9 cellular contexts compared by ENCODE assay signal in genomic region chr10:125157473-125157865, GRCh38. TPM values are rescaled to one million over a fixed set of nuclear protein-coding genes. Genes with fewer than 3 reads are reported as not detected.
A peak's percentile ranks its signal among the peaks of the same experiment; 100 is the strongest.
DNase-seq lines count a peak whose midpoint lies in the region; ATAC-seq and TF ChIP-seq lines count a peak whose summit lies in the region.
"Had no signal": no experiment of that assay in that cellular context is flagged by ENCODE, and none has a peak within 500 bp of the region (broad histone marks: within the 10 kb centered on the region; RNA-seq: fewer than 3 reads in every experiment).

No MANE protein-coding gene starts in this region.

- ATAC-seq in heart left ventricle: no peak
- ATAC-seq in Right ventricle myocardium superior (ENCODE audit: poor library complexity): no peak
- ATAC-seq in HG02870 (IDR thresholded peaks at IDR 0.05; ENCODE audit: unreplicated experiment): no peak
- ATAC-seq: activated CD4-positive, alpha-beta T cell treated with anti-CD3 and anti-CD28 coated beads for 36 hours had no signal

- H3K18ac ChIP-seq in mesendoderm (ENCODE audit: low read length): peak overlapping the region; percentile 86

- H2BK15ac ChIP-seq in mesendoderm (replicated peaks; ENCODE audit: low read depth): no peak overlapping the region

- H2BK5ac ChIP-seq in mesendoderm (ENCODE audit: low read length): no peak overlapping the region

- H3K27me3 ChIP-seq in heart left ventricle (no peaks in the 10 kb centered on the region), breast epithelium (no peaks in the 10 kb centered on the region), mesendoderm (ENCODE audit: insufficient read depth, low read length, poor library complexity) (no peaks in the 10 kb centered on the region), uterus (no peaks in the 10 kb centered on the region)

- H3K9ac ChIP-seq in mesendoderm (ENCODE audit: low read length): peak overlapping the region; percentile 39

- H2BK120ac ChIP-seq in mesendoderm (ENCODE audit: low read depth, low read length): no peak overlapping the region

- no peak overlapping the region for H4K5ac ChIP-seq in mesendoderm (ENCODE audit: low read length)

- no peaks in the 10 kb centered on the region for H3K9me3 ChIP-seq in heart left ventricle
- H3K9me3 ChIP-seq in breast epithelium: no peaks in the 10 kb centered on the region
- H3K9me3 ChIP-seq in uterus: no peaks in the 10 kb centered on the region

- intact Hi-C loops in heart left ventricle (cut with DNase I) (loop anchor here (5.0 to 10.0 kb wide), 13 partner anchors 35 to 560 kb away; partner anchors contain the start of gene EDRF1 (in 1 of the 10)), Right ventricle myocardium superior (cut with DNase I) (loop anchor here (5.0 kb wide), 1 partner anchor 95 kb away; no protein-coding TSS in a partner anchor), breast epithelium (cut with DNase I; ENCODE audit: low total_unique reads) (loop anchor here (5.0 kb wide), 1 partner anchor 95 kb away; no protein-coding TSS in a partner anchor), uterus (cut with DNase I; ENCODE audit: low total_unique reads) (loop anchor here (10.0 kb wide), 1 partner anchor 103 kb away; no protein-coding TSS in a partner anchor)

- peak overlapping the region in 10 of 12 donors; percentile 16 to 98 (median 90) for H3K4me3 ChIP-seq in heart left ventricle
- H3K4me3 ChIP-seq in breast epithelium: peak overlapping the region in 2 of 3 donors; percentile 91 to 97
- H3K4me3 ChIP-seq in mesendoderm (ENCODE audit: low read length): no peak overlapping the region
- H3K4me3 ChIP-seq in uterus: peak overlapping the region; percentile 50 to 76

- no peak overlapping the region for H3K4ac ChIP-seq in mesendoderm (ENCODE audit: low read depth, low read length)

- 37 to 46% (median 39%) methylated on average over 3 of the region's 3 CpGs for WGBS in heart left ventricle, 4 donors
- WGBS in mesendoderm (ENCODE audit: extremely low coverage, insufficient coverage, low lambda C conversion rate): no CpG with 5 or more reads among the region's 3 CpGs

- peak overlapping the region; percentile 49 for H3K56ac ChIP-seq in mesendoderm (ENCODE audit: low read length)

- no peak overlapping the region for H3K23ac ChIP-seq in mesendoderm (ENCODE audit: low read length)

- H3K27ac ChIP-seq in heart left ventricle (peak overlapping the region in 9 of 12 donors; percentile 6 to 99 (median 92)), breast epithelium (peak overlapping the region; percentile 64 to 99), mesendoderm (ENCODE audit: low read depth, low read length) (no peak overlapping the region), uterus (peak overlapping the region; percentile 95 to 99)

- peak overlapping the region; percentile 36 for H3K4me2 ChIP-seq in mesendoderm (ENCODE audit: low read length)

- no peak overlapping the region for H4K8ac ChIP-seq in mesendoderm (ENCODE audit: low read depth, low read length)

- TF ChIP-seq POLR2A in heart left ventricle (IDR thresholded peaks at IDR 0.05): no peak
- no peak for TF ChIP-seq POLR2A in breast epithelium (IDR thresholded peaks at IDR 0.05)
- TF ChIP-seq POLR2A in uterus (IDR thresholded peaks at IDR 0.05): no peak

- H3K36me3 ChIP-seq in heart left ventricle: no peaks in the 10 kb centered on the region
- no peaks in the 10 kb centered on the region for H3K36me3 ChIP-seq in breast epithelium
- H3K36me3 ChIP-seq in mesendoderm (ENCODE audit: control insufficient read depth, insufficient read depth, low read length): no peaks in the 10 kb centered on the region
- H3K36me3 ChIP-seq in uterus: no peaks in the 10 kb centered on the region

- peaks cover 12 to 71% (median 61%) of the 10 kb centered on the region in 12 donors for H3K4me1 ChIP-seq in heart left ventricle
- peaks cover 9 to 33% of the 10 kb centered on the region in 2 donors for H3K4me1 ChIP-seq in breast epithelium
- H3K4me1 ChIP-seq in mesendoderm (ENCODE audit: control insufficient read depth, low read depth, low read length): peaks cover 35% of the 10 kb centered on the region
- H3K4me1 ChIP-seq in uterus: peaks cover 26 to 30% of the 10 kb centered on the region in 2 donors

- no peaks in the 10 kb centered on the region for H3K79me1 ChIP-seq in mesendoderm (ENCODE audit: low read length)

- TF ChIP-seq CTCF in heart left ventricle (IDR thresholded peaks at IDR 0.05) (no peak), breast epithelium (IDR thresholded peaks at IDR 0.05) (no peak), uterus (IDR thresholded peaks at IDR 0.05) (no peak)

- H3K79me2 ChIP-seq in mesendoderm (ENCODE audit: control insufficient read depth, insufficient read depth, low read length): peaks cover 69% of the 10 kb centered on the region

- H2AK5ac ChIP-seq in mesendoderm (ENCODE audit: low read length): no peak overlapping the region

- DNase-seq in heart left ventricle (no peak), Right ventricle myocardium superior (no peak), breast epithelium (ENCODE audit: low spot score in 2 of 2) (peak in 1 of 2 donors; percentile 6), mesendoderm (no peak), uterus (no peak), NCI-H82 (lab: John Stamatoyannopoulos, UW) (no peak), LoVo (ENCODE audit: low spot score) (no peak)
- DNase-seq: activated CD4-positive, alpha-beta T cell treated with anti-CD3 and anti-CD28 coated beads for 36 hours had no signal

RNA-seq across cellular contexts. Expression of gene CTBP2, which starts 2.9 kb away (rescaled TPM):
- total RNA-seq in heart left ventricle (10 to 100 TPM; 23.9 to 45.5 (median 30.0) TPM), Right ventricle myocardium superior (29.4 TPM), breast epithelium (10 to 100 TPM; 53.1 to 91.2 (median 65.9) TPM), uterus (100 to 1,000 TPM in 1 of 4 donors, 10 to 100 TPM in 3; 65.9 to 129 (median 71.2) TPM)
- polyA plus RNA-seq in heart left ventricle: 10 to 100 TPM; 10.1 to 29.1 TPM
- polyA plus RNA-seq in mesendoderm (2013, experiment 1 of 2): 135 TPM
- polyA plus RNA-seq in mesendoderm (2013, experiment 2 of 2): 136 TPM
